In the genomic region with DNA sequence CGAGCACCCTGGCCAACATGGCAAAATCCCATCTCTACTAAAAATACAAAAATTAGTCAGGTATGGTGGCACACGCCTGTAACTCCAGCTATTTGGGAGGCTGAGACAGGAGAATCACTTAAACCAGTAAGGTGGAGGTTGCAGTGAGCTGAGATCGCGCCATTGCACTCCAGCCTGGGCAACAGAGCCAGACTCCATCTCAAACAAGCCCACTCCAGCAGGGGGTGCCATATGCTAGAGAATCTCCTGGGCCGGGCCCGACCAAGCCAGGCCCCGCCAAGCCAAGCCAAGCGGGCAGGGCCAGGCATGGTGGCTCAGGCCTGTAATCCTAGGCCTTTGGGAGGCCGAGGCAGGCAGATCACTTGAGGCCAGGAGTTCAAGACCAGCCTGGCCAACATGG, we compare ENCODE assay signal across 8 cellular contexts. TPM values are rescaled to one million over a fixed set of nuclear protein-coding genes. Genes with fewer than 3 reads are reported as not detected.
DNase-seq lines count a peak whose midpoint lies in the region; ATAC-seq and TF ChIP-seq lines count a peak whose summit lies in the region.
"Not testable (repeated sequence)": the region's sequence is repeated elsewhere in the genome, so short reads cannot be mapped to it uniquely, and the experiment has no call there.

No MANE protein-coding gene starts in this region.

- WGBS in GM23248 (ENCODE audit: low coverage in 1 of 2, low lambda C conversion rate in 2 of 2, missing lambda C conversion rate in 2 of 2), 2 experiments = 87 to 94% methylated on average over 9 of the region's 9 CpGs

- H3K4me1 Mint-ChIP-seq in activated naive CD8-positive, alpha-beta T cell treated with anti-CD3 and anti-CD28 coated beads for 36 hours = not testable (repeated sequence)
- peaks cover 6 to 21% (median 13%) of the 10 kb centered on the region in 3 donors for H3K4me1 Mint-ChIP-seq in naive B cell

- H3K9me2 ChIP-seq in GM23248 (ENCODE audit: insufficient read depth) = not testable (repeated sequence)

- not testable (repeated sequence) for H3K36me3 Mint-ChIP-seq in activated naive CD8-positive, alpha-beta T cell treated with anti-CD3 and anti-CD28 coated beads for 36 hours; naive B cell

- H3K27me3 ChIP-seq in GM23248 (replicated peaks; ENCODE audit: insufficient read depth) = not testable (repeated sequence)

- not testable (repeated sequence) for H3K9me3 Mint-ChIP-seq in activated naive CD8-positive, alpha-beta T cell treated with anti-CD3 and anti-CD28 coated beads for 36 hours; naive B cell

- H3K4me2 ChIP-seq in GM23248 (ENCODE audit: unreplicated experiment) = not testable (repeated sequence)

- not testable (repeated sequence) for DNase-seq in AG09309 (ENCODE audit: low read depth)
- DNase-seq in GM23248 (peak; percentile 63), OCI-M1 (lab: John Stamatoyannopoulos, UW) (peak; percentile 44), fibroblast of pulmonary artery (ENCODE audit: low read depth) (peak; percentile 58), naive B cell (peak; percentile 54)
- peak; percentile 68 for DNase-seq in activated CD4-positive, alpha-beta T cell treated with anti-CD3 and anti-CD28 coated beads, Interleukin-2, amount 50 U/mL, for 1 hour
- DNase-seq in activated naive CD8-positive, alpha-beta T cell treated with anti-CD3 and anti-CD28 coated beads for 36 hours = peak; percentile 70
- peak; percentile 54 for DNase-seq in stimulated activated CD8-positive, alpha-beta memory T cell treated with anti-CD3 and anti-CD28 coated beads, Interleukin-12 subunit alpha, Interleukin-12 subunit beta, amount 100 ng/mL, for 1 hour (ENCODE audit: low read depth)

- not testable (repeated sequence) for H3K4me3 Mint-ChIP-seq in activated naive CD8-positive, alpha-beta T cell treated with anti-CD3 and anti-CD28 coated beads for 36 hours
- H3K4me3 Mint-ChIP-seq in naive B cell = peak overlapping the region in 2 of 8 donors; percentile 36 to 75

- H2AFZ ChIP-seq in GM23248 = not testable (repeated sequence)

- not testable (repeated sequence) for H3K9ac ChIP-seq in GM23248

- not testable (repeated sequence) for H3K27ac Mint-ChIP-seq in activated naive CD8-positive, alpha-beta T cell treated with anti-CD3 and anti-CD28 coated beads for 36 hours
- peak overlapping the region in 3 of 6 donors; percentile 15 to 45 (median 41) for H3K27ac Mint-ChIP-seq in naive B cell

- in situ Hi-C loops in GM23248 (cut with MboI) = not testable (repeated sequence)

- TF ChIP-seq CTCF in AG09309 (IDR thresholded peaks at IDR 0.05; ENCODE audit: control insufficient read depth, insufficient read depth, low read depth, low read length, missing control alignments) (peak; percentile 30), fibroblast of pulmonary artery (IDR thresholded peaks at IDR 0.05; ENCODE audit: low read length, missing control alignments) (peak; percentile 22)

- H3K36me3 ChIP-seq in GM23248 (ENCODE audit: low read depth) = not testable (repeated sequence)

- H3K4me1 ChIP-seq in GM23248 (ENCODE audit: insufficient read depth) = not testable (repeated sequence)

- H3K27me3 Mint-ChIP-seq in activated naive CD8-positive, alpha-beta T cell treated with anti-CD3 and anti-CD28 coated beads for 36 hours; naive B cell: not testable (repeated sequence)

- H3K9me3 ChIP-seq in GM23248 (ENCODE audit: low read depth) = not testable (repeated sequence)

- not testable (repeated sequence) for H3K79me2 ChIP-seq in GM23248 (ENCODE audit: insufficient read depth)

- H3K4me3 ChIP-seq in AG09309 (ENCODE audit: control insufficient read depth, low read depth, low read length); GM23248; fibroblast of pulmonary artery (replicated peaks; ENCODE audit: low read depth, low read length): not testable (repeated sequence)

- H3F3A ChIP-seq in GM23248 (ENCODE audit: insufficient read depth) = not testable (repeated sequence)

- H3K27ac ChIP-seq in GM23248 = not testable (repeated sequence)

- ATAC-seq in naive B cell (ENCODE audit: low read depth in 2 of 2) = peak; percentile 79 to 85

- not testable (repeated sequence) for H4K20me1 ChIP-seq in GM23248 (ENCODE audit: insufficient read depth)

RNA-seq across cellular contexts. Expression of a gene that starts 8.4 kb away (rescaled TPM):
- total RNA-seq in GM23248 (2014; rRNA removed; shearing (Covaris generic)) = 64.5 and 93.1 TPM in 2 replicates
- polyA plus RNA-seq in GM23248 (2016; fragmentation: Nextera tagmentation; extraction: Ambion mirVana) = 58.8 and 60.8 TPM in 2 replicates
- total RNA-seq in activated naive CD8-positive, alpha-beta T cell treated with anti-CD3 and anti-CD28 coated beads for 36 hours = 10 to 100 TPM; 34.3 to 38.1 TPM
- 10 to 100 TPM; 36.8 to 76.4 (median 49.7) TPM for polyA plus RNA-seq in naive B cell (ENCODE audit: low read depth in 6 of 6)

RNA-seq across cellular contexts. Expression of a gene that starts 40.8 kb away (rescaled TPM):
- total RNA-seq in GM23248 (2014; rRNA removed; shearing (Covaris generic)) = 263 and 283 TPM in 2 replicates
- 175 and 183 TPM in 2 replicates for polyA plus RNA-seq in GM23248 (2016; fragmentation: Nextera tagmentation; extraction: Ambion mirVana)
- 100 to 1,000 TPM; 953 to 971 TPM for total RNA-seq in activated naive CD8-positive, alpha-beta T cell treated with anti-CD3 and anti-CD28 coated beads for 36 hours
- 100 to 1,000 TPM; 186 to 306 (median 222) TPM for polyA plus RNA-seq in naive B cell (ENCODE audit: low read depth in 6 of 6)

RNA-seq across cellular contexts. Expression of a gene that starts 54.1 kb away (rescaled TPM):
- 0.89 and 2.1 TPM in 2 replicates for total RNA-seq in GM23248 (2014; rRNA removed; shearing (Covaris generic))
- polyA plus RNA-seq in GM23248 (2016; fragmentation: Nextera tagmentation; extraction: Ambion mirVana) (0.68 and 0.95 TPM in 2 replicates), naive B cell (ENCODE audit: low read depth in 6 of 6) (under 1 TPM in 5 of 6 donors, not detected in 1; 0.12 to 0.92 (median 0.50) TPM)
- total RNA-seq in activated naive CD8-positive, alpha-beta T cell treated with anti-CD3 and anti-CD28 coated beads for 36 hours = 1 to 10 TPM; 7.2 to 7.8 TPM
